12 cellular contexts compared by ENCODE assay signal in genomic region chr1:218376722-218377121, GRCh38. TPM values are rescaled to one million over a fixed set of nuclear protein-coding genes. Genes with fewer than 3 reads are reported as not detected.
DNase-seq lines count a peak whose midpoint lies in the region; ATAC-seq and TF ChIP-seq lines count a peak whose summit lies in the region.
"Had no signal": no experiment of that assay in that cellular context is flagged by ENCODE, and none has a peak within 500 bp of the region (broad histone marks: within the 10 kb centered on the region; RNA-seq: fewer than 3 reads in every experiment).

No MANE protein-coding gene starts in this region.

- TF ChIP-seq POLR2A in sigmoid colon (IDR thresholded peaks at IDR 0.05), result no peak

- H3K36me3 ChIP-seq in PC-9 (ENCODE audit: low read depth) (0 out of 2 replicates have a peak, but pooled peaks cover 4% of the 10 kb centered on the region), sigmoid colon (no peaks in the 10 kb centered on the region)
- H3K36me3 ChIP-seq: pancreas had no signal

- H3K27ac Mint-ChIP-seq in nephron (peak overlapping the region in 2 of 3 experiments; percentile 82 to 94), immature natural killer cell (no peak overlapping the region)
- H3K27ac Mint-ChIP-seq: dendritic cell treated with granulocyte-macrophage colony-stimulating factor and Interleukin-4, amounts not matched to agents 40 ng/mL and 50 ng/mL, for 4 days had no signal

- no peaks in the 10 kb centered on the region for H3K9me3 Mint-ChIP-seq in nephron
- H3K9me3 Mint-ChIP-seq in immature natural killer cell, result peaks cover 0 to 4% (median 0%) of the 10 kb centered on the region in 6 donors
- H3K9me3 Mint-ChIP-seq: dendritic cell treated with granulocyte-macrophage colony-stimulating factor and Interleukin-4, amounts not matched to agents 40 ng/mL and 50 ng/mL, for 4 days had no signal

- no peak for TF ChIP-seq CTCF in PC-9 (conservative IDR thresholded peaks at IDR 0.05)
- TF ChIP-seq CTCF in nephron (IDR thresholded peaks at IDR 0.05; ENCODE audit: unreplicated experiment in 3 of 3), result no peak
- no peak for TF ChIP-seq CTCF in sigmoid colon (IDR thresholded peaks at IDR 0.05)

- H3K9me2 ChIP-seq in PC-9 (ENCODE audit: insufficient read depth), result no peaks in the 10 kb centered on the region

- no peak for TF ChIP-seq EP300 in sigmoid colon (IDR thresholded peaks at IDR 0.05)

- intact Hi-C loops in PC-9 (cut with micrococcal nuclease; ENCODE audit: unreplicated experiment) (loop anchor here (1.0 to 5.0 kb wide), 8 partner anchors 28 to 330 kb away; no protein-coding TSS in a partner anchor), sigmoid colon (cut with DNase I) (no loop called here)

- H3K9me3 ChIP-seq in PC-9 (ENCODE audit: insufficient read depth, low read depth), result no peaks in the 10 kb centered on the region
- no peaks in the 10 kb centered on the region for H3K9me3 ChIP-seq in sigmoid colon
- H3K9me3 ChIP-seq: pancreas had no signal

- peaks cover 80% of the 10 kb centered on the region for H3K79me2 ChIP-seq in PC-9 (ENCODE audit: low read depth)

- TSS peak; percentile 96 for BruUV-seq in PC-9 (replicated peaks; lab: Mats Ljungman, UMichigan)

- POLR2A ChIA-PET in PC-9 (lab: Charles Lee; ENCODE audit: unreplicated experiment), result interaction anchor here (0.6 to 1.3 kb wide), 6 partner anchors 28 to 498 kb away, joined by 3 to 7 read pairs (median 4); partner anchors contain the start of gene TGFB2

- H3K36me3 Mint-ChIP-seq in nephron (ENCODE audit: low read depth) (peaks cover 7% of the 10 kb centered on the region), immature natural killer cell (no peaks in the 10 kb centered on the region)

- peak overlapping the region; percentile 76 for H3K4me2 ChIP-seq in PC-9

- H3F3A ChIP-seq in PC-9 (ENCODE audit: insufficient read depth, low read depth), result peaks cover 49% of the 10 kb centered on the region

- H4K20me1 ChIP-seq in PC-9 (ENCODE audit: insufficient read depth), result no peaks in the 10 kb centered on the region

- no peaks in the 10 kb centered on the region for H3K27me3 ChIP-seq in PC-9 (ENCODE audit: insufficient read depth, low read depth)
- no peaks in the 10 kb centered on the region for H3K27me3 ChIP-seq in sigmoid colon
- H3K27me3 ChIP-seq: pancreas had no signal

- no peak overlapping the region for H3K4me3 Mint-ChIP-seq in nephron
- peak overlapping the region in 1 of 5 donors; percentile 45 for H3K4me3 Mint-ChIP-seq in immature natural killer cell
- H3K4me3 Mint-ChIP-seq: dendritic cell treated with granulocyte-macrophage colony-stimulating factor and Interleukin-4, amounts not matched to agents 40 ng/mL and 50 ng/mL, for 4 days had no signal

- H3K4me3 ChIP-seq in PC-9 (peak overlapping the region; percentile 36), sigmoid colon (no peak overlapping the region)
- H3K4me3 ChIP-seq: pancreas had no signal

- peak overlapping the region; percentile 91 for H3K27ac ChIP-seq in PC-9
- H3K27ac ChIP-seq in sigmoid colon, result peak overlapping the region in 2 of 4 donors; percentile 35 to 45
- H3K27ac ChIP-seq: pancreas had no signal

- peak; percentile 10 for ATAC-seq in GM19025 (IDR thresholded peaks at IDR 0.05; ENCODE audit: low read depth, unreplicated experiment)
- ATAC-seq in HG02571 (IDR thresholded peaks at IDR 0.05; ENCODE audit: unreplicated experiment), result peak; percentile 9

- H3K4me1 Mint-ChIP-seq in nephron (peaks cover 85% of the 10 kb centered on the region), immature natural killer cell (peaks cover 9 to 10% of the 10 kb centered on the region in 2 donors)

- no peak overlapping the region for H2AFZ ChIP-seq in PC-9

- CTCF ChIA-PET in PC-9 (lab: Charles Lee), result no interaction called here

- 30 to 68% methylated on average over 2 of the region's 2 CpGs for WGBS in sigmoid colon, 2 donors

- DNase-seq in PC-9 (peak in 1 of 2 experiments; percentile 46), hypothalamus (lab: John Stamatoyannopoulos, UW) (no peak), sigmoid colon (no peak), immature natural killer cell (no peak), iPS-NIHi11 (ENCODE audit: low spot score) (no peak)
- DNase-seq: activated gamma-delta T cell, NCI-H510A treated with DMSO at 0.1 percent for 48 hours, pancreas had no signal

- no peaks in the 10 kb centered on the region for H3K27me3 Mint-ChIP-seq in nephron (ENCODE audit: low read depth)
- peaks cover 0 to 4% (median 2%) of the 10 kb centered on the region in 3 donors for H3K27me3 Mint-ChIP-seq in immature natural killer cell (ENCODE audit: low read depth in 3 of 3)

- H3K4me1 ChIP-seq in PC-9 (replicated peaks; ENCODE audit: insufficient read depth) (peaks cover 80% of the 10 kb centered on the region), sigmoid colon (peaks cover 0 to 75% (median 52%) of the 10 kb centered on the region in 4 donors)

RNA-seq across cellular contexts. Expression of gene TGFB2, which starts 31.6 kb away (rescaled TPM):
- 65.7 and 74.3 TPM in 2 replicates for total RNA-seq in PC-9 (2021)
- 10 to 100 TPM in 1 of 4 donors, 1 to 10 TPM in 3; 6.3 to 11.8 (median 7.7) TPM for total RNA-seq in sigmoid colon
- polyA plus RNA-seq in sigmoid colon, result under 1 TPM; 0.23 to 0.60 (median 0.38) TPM
- polyA plus RNA-seq in immature natural killer cell, result under 1 TPM in 1 of 3 donors, not detected in 2; 0.07 TPM

Comparison
In these comparisons a context has a peak if more than half of its experiments do, and no peak if none do; other contexts are left out.
1. H3K27ac Mint-ChIP-seq: peak in nephron (2 of 3); none in immature natural killer cell (0 of 6).